ENCODE assay signal across 8 cellular contexts in the genomic region with DNA sequence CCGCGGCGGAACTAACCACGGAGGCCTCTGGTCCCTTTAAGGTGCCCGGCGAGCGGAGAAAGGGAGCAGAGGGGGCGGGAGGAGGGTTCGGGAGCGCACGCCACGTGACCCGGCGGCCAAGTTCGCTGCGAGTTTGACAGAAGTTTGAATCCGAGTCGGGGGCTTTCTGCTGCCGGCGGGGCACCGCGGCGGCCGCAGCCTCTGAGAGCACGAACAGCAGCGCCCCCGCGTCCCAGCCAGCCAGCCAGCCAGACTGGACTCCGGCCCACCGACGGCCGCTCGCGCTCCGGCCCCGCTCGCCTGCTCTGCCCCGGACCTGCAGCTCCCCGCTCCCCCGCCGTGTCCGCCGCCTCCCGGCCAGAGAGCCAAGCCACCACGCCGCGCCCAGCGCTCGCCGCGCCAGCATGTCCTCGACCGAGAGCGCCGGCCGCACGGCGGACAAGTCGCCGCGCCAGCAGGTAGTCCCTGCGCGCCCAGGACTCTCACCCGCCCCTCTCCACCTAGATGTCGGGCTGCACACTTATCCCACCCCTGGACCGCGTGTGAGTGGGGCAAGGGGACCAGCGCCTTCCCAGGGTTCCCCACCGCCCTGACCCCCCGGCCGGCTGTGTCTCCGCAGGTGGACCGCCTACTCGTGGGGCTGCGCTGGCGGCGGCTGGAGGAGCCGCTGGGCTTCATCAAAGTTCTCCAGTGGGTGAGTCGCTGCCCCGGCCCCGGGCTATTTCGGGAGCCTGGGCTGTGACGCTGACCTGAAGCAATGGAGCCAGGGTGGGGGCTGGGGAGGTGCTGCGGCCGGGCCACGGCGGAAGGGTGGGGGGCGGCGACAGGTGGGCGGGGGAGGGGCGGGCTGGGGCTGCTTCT. TPM values are rescaled to one million over a fixed set of nuclear protein-coding genes. Genes with fewer than 3 reads are reported as not detected.
DNase-seq lines count a peak whose midpoint lies in the region; ATAC-seq and TF ChIP-seq lines count a peak whose summit lies in the region.

A gene (plus strand): TSS at position 107 of the 861 bp plus-strand sequence. CDS start 298 bp downstream, at position 405.

- peak within 1 kb of the TSS; percentile 55 for H3K4me3 Mint-ChIP-seq in Calu3 (ENCODE audit: low read depth, unreplicated experiment)

- peak within 1 kb of the TSS; percentile 75 for H3K9ac ChIP-seq in NT2/D1 (ENCODE audit: insufficient read length, low read depth)

- H3K4me3 ChIP-seq in NT2/D1 (ENCODE audit: insufficient read length, low read depth) (peak within 1 kb of the TSS; percentile 57), dorsolateral prefrontal cortex (peak within 1 kb of the TSS; percentile 31 to 77 (median 59)), lower lobe of right lung (peak within 1 kb of the TSS; percentile 67), tibial artery (peak within 1 kb of the TSS; percentile 55 to 76)

- H3K27ac ChIP-seq in dorsolateral prefrontal cortex (peak within 1 kb of the TSS in 3 of 59 donors; percentile 3 to 22 (median 18)), lower lobe of right lung (peak within 1 kb of the TSS; percentile 36), tibial artery (peak within 1 kb of the TSS; percentile 66 to 73)

- H3K27me3 ChIP-seq in NT2/D1 (ENCODE audit: insufficient read depth, insufficient read length) (peaks cover 42% of the 10 kb centered on the region), dorsolateral prefrontal cortex (peaks cover 0 to 54% (median 19%) of the 10 kb centered on the region in 45 donors), lower lobe of right lung (ENCODE audit: low read depth) (peaks cover 72% of the 10 kb centered on the region), tibial artery (peaks cover 0 to 14% of the 10 kb centered on the region in 2 donors)

- CTCF ChIA-PET in Calu3 (lab: Charles Lee): interaction anchor here (0.6 kb wide), 1 partner anchor 17 kb away, joined by 5 read pairs; a partner anchor contains a TSS

- H3K4me1 Mint-ChIP-seq in Calu3 (ENCODE audit: low read depth, unreplicated experiment): no peaks in the 10 kb centered on the region

- no peaks in the 10 kb centered on the region for H3K9me3 ChIP-seq in NT2/D1 (ENCODE audit: insufficient read depth, low read length)
- no peaks in the 10 kb centered on the region for H3K9me3 ChIP-seq in lower lobe of right lung
- no peaks in the 10 kb centered on the region for H3K9me3 ChIP-seq in tibial artery

- TF ChIP-seq CTCF in Calu3 (IDR thresholded peaks at IDR 0.05; ENCODE audit: unreplicated experiment) (no peak), dorsolateral prefrontal cortex (IDR thresholded peaks at IDR 0.05 in 54 of 56, conservative IDR thresholded peaks at IDR 0.05 in 2 of 56; ENCODE audit: low read depth in 1 of 56, partially characterized antibody in 56 of 56) (peak in 4 of 56 donors; percentile 5 to 30 (median 14)), lower lobe of right lung (IDR thresholded peaks at IDR 0.05) (no peak), tibial artery (IDR thresholded peaks at IDR 0.05) (no peak)

- H3K27me3 Mint-ChIP-seq in Calu3 (ENCODE audit: unreplicated experiment): peaks cover 95% of the 10 kb centered on the region

- intact Hi-C loops in Calu3 (cut with micrococcal nuclease; ENCODE audit: unreplicated experiment): no loop called here
- intact Hi-C loops in dorsolateral prefrontal cortex (cut with DNase I): no loop called here
- intact Hi-C loops in lower lobe of right lung (cut with DNase I): no loop called here
- intact Hi-C loops in tibial artery (cut with DNase I; ENCODE audit: low total_unique reads): loop anchor here (5.0 kb wide), 1 partner anchor 39 kb away; a partner anchor contains a TSS

- H3K27ac Mint-ChIP-seq in Calu3 (ENCODE audit: unreplicated experiment): no peak within 1 kb of the TSS

- BruUV-seq in Calu3 (replicated peaks; lab: Mats Ljungman, UMichigan): no TSS peak

- H3K36me3 ChIP-seq in NT2/D1 (ENCODE audit: insufficient read depth, insufficient read length, low read length): no peaks in the 10 kb centered on the region
- no peaks in the 10 kb centered on the region for H3K36me3 ChIP-seq in lower lobe of right lung
- no peaks in the 10 kb centered on the region for H3K36me3 ChIP-seq in tibial artery

- peak; percentile 25 for DNase-seq in Calu3
- peak; percentile 32 for DNase-seq in NT2/D1 (ENCODE audit: low read depth, low spot score)
- DNase-seq in dorsolateral prefrontal cortex: no peak
- DNase-seq in lower lobe of right lung: peak; percentile 61
- DNase-seq in tibial artery: no peak
- no peak for DNase-seq in RKO (ENCODE audit: low spot score)
- DNase-seq in RPMI8226: no peak

- no peaks in the 10 kb centered on the region for H3K36me3 Mint-ChIP-seq in Calu3 (ENCODE audit: insufficient read depth, unreplicated experiment)

- ATAC-seq in lower lobe of right lung: peak; percentile 84 to 93
- no peak for ATAC-seq in HG02870 (IDR thresholded peaks at IDR 0.05; ENCODE audit: unreplicated experiment)

- H3K9me3 Mint-ChIP-seq in Calu3 (ENCODE audit: low read depth, unreplicated experiment): no peaks in the 10 kb centered on the region

- H3K4me1 ChIP-seq in NT2/D1 (ENCODE audit: insufficient read depth, insufficient read length) (no peaks in the 10 kb centered on the region), lower lobe of right lung (peaks cover 13% of the 10 kb centered on the region), tibial artery (peaks cover 0 to 19% (median 7%) of the 10 kb centered on the region in 4 donors)

RNA-seq across cellular contexts. Expression of the gene that starts here (rescaled TPM):
- 0.20 TPM in 1 of 2 replicates, not detected in the other for total RNA-seq in Calu3 (2022)
- 1 to 10 TPM in 90 of 120 experiments, under 1 TPM in 30; 0.36 to 6.8 (median 1.4) TPM for total RNA-seq in dorsolateral prefrontal cortex
- 1.5 TPM for total RNA-seq in lower lobe of right lung

Comparison
In these comparisons a context has a peak if more than half of its experiments do, and no peak if none do; other contexts are left out.
1. Peak in DNase-seq in Calu3; RNA of the gene not detected or under 1 TPM.
2. DNase-seq: peak in NT2/D1 (single experiment) and lower lobe of right lung (single experiment); none in dorsolateral prefrontal cortex (0 of 10), tibial artery (0 of 2), RKO (single experiment) and RPMI8226 (single experiment).
3. Peak in every context shown above with its lines, with median percentiles within 50 percentile points of each other: H3K4me3 ChIP-seq.